In the genomic region with DNA sequence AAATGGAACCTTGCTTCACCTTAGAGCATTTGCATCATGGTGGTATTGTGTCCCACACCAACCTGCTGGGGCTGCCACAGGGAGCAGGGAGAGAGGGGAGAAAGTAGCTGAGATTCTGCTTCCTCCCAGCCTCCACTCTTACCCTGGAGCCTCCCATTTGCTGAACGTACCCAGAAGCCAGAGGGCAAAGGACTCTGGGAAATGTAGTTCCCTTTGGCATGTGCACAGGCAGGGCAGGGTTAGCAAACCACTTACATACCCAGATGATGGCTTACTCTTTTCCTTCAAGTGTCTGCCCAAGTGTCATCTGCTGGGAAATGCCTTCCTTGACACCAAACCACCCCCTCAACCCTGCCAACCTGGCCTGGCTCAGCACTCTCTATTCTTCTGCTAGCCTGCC, we compare ENCODE assay signal across 1 cellular context.
TF ChIP-seq lines count a peak whose summit lies in the region.

No MANE protein-coding gene starts in this region.

TF ChIP-seq in K562, 482 proteins besides CTCF, POLR2A, EP300 and RAD21 (continued from another document):
- no peak for TF ChIP-seq HMG20B (CRISPR knock-in tag; IDR thresholded peaks at IDR 0.05)
- TF ChIP-seq CHD2 (IDR thresholded peaks at IDR 0.05; ENCODE audit: low read depth, low read length) = no peak
